Comparison of ENCODE assay signal across 8 cellular contexts in genomic region chr14:105020815-105021655, GRCh38. TPM values are rescaled to one million over a fixed set of nuclear protein-coding genes. Genes with fewer than 3 reads are reported as not detected.
A peak's percentile ranks its signal among the peaks of the same experiment; 100 is the strongest.
DNase-seq lines count a peak whose midpoint lies in the region; ATAC-seq and TF ChIP-seq lines count a peak whose summit lies in the region.

Gene CDCA4 (minus strand): TSS chr14:105021083. CDS start chr14:105011929, 9,154 bp downstream.

- H3K9me3 ChIP-seq in DOHH2 (ENCODE audit: control insufficient read depth, insufficient read depth, low read length) (no peaks in the 10 kb centered on the region), fibroblast of lung (ENCODE audit: control insufficient read depth, insufficient read depth, low read depth, low read length) (no peaks in the 10 kb centered on the region)

- peak within 1 kb of the TSS; percentile 95 for H3K4me2 ChIP-seq in DOHH2 (ENCODE audit: low read length)
- peak within 1 kb of the TSS; percentile 97 for H3K4me2 ChIP-seq in GM23338
- peak within 1 kb of the TSS; percentile 86 for H3K4me2 ChIP-seq in fibroblast of lung (ENCODE audit: extremely low read depth, insufficient read depth, low read length)

- peaks cover 24% of the 10 kb centered on the region for H3K27me3 Mint-ChIP-seq in GM23338 (ENCODE audit: insufficient read depth, low read depth, poor library complexity)
- no peaks in the 10 kb centered on the region for H3K27me3 Mint-ChIP-seq in natural killer cell (ENCODE audit: low read depth in 2 of 2)

- TF ChIP-seq CTCF in DOHH2 (IDR thresholded peaks at IDR 0.05; ENCODE audit: low read depth, low read length, poor library complexity, severe bottlenecking) (no peak), GM23338 (conservative IDR thresholded peaks at IDR 0.05; ENCODE audit: low read depth in 2 of 2) (no peak), fibroblast of lung (conservative IDR thresholded peaks at IDR 0.05 in 1 of 2, IDR thresholded peaks at IDR 0.05 in 1 of 2; ENCODE audit: low read depth in 1 of 2, low read length in 2 of 2) (no peak), natural killer cell (IDR thresholded peaks at IDR 0.05) (no peak)

- H3K4me1 ChIP-seq in DOHH2 (ENCODE audit: control insufficient read depth, low read length) (peaks cover 45% of the 10 kb centered on the region), GM23338 (ENCODE audit: insufficient read depth) (peaks cover 30% of the 10 kb centered on the region), fibroblast of lung (ENCODE audit: control insufficient read depth, extremely low read depth, insufficient read depth, low read length) (peaks cover 14% of the 10 kb centered on the region)

- peaks cover 34% of the 10 kb centered on the region for H4K20me1 ChIP-seq in DOHH2 (ENCODE audit: control insufficient read depth, insufficient read depth, low read depth, low read length)
- H4K20me1 ChIP-seq in GM23338 (replicated peaks; ENCODE audit: insufficient read depth) = peaks cover 43% of the 10 kb centered on the region
- H4K20me1 ChIP-seq in fibroblast of lung (ENCODE audit: control insufficient read depth, extremely low read depth, insufficient read depth, low read length) = no peaks in the 10 kb centered on the region

- H3K4me3 ChIP-seq in DOHH2 (ENCODE audit: low read length) (peak within 1 kb of the TSS; percentile 99), GM23338 (peak within 1 kb of the TSS; percentile 98), fibroblast of lung (replicated peaks in 1 of 4; ENCODE audit: control extremely low read depth in 1 of 4, insufficient read depth in 1 of 4, low read depth in 3 of 4, low read length in 4 of 4) (peak within 1 kb of the TSS; percentile 84 to 94 (median 86))

- DNase-seq in GM23338 (ENCODE audit: low spot score) (peak; percentile 98), Kasumi-1 (lab: John Stamatoyannopoulos, UW) (peak; percentile 96 to 97), RPMI8226 (peak; percentile 96), fibroblast of lung (ENCODE audit: low read depth in 2 of 2) (peak; percentile 90 to 95), natural killer cell (peak; percentile 98)
- peak; percentile 92 to 97 for DNase-seq in activated T-helper 1 cell treated with anti-CD3 and anti-CD28 coated beads, Interleukin-2, amount 50 U/mL, for 16 hours (ENCODE audit: low read depth in 1 of 2, low spot score in 1 of 2)
- DNase-seq in stimulated activated naive CD4-positive, alpha-beta T cell treated with Interleukin-2 at 50 U/mL for 16 hours (lab: John Stamatoyannopoulos, UW) = peak; percentile 99

- H3K27ac ChIP-seq in DOHH2 (ENCODE audit: low read depth, low read length) = peak within 1 kb of the TSS; percentile 71
- H3K27ac ChIP-seq in GM23338 (ENCODE audit: low read depth) = peak within 1 kb of the TSS; percentile 77; the same call in 1 of the 2 replicates
- H3K27ac ChIP-seq in fibroblast of lung (ENCODE audit: insufficient read depth, low read length) = peak within 1 kb of the TSS; percentile 78

- intact Hi-C loops in natural killer cell (cut with micrococcal nuclease) = loop anchor here (1.0 kb wide), 2 partner anchors 36 to 470 kb away; partner anchors contain the start of genes CLBA1 and TEDC1

- H3K9me2 ChIP-seq in DOHH2 (replicated peaks; ENCODE audit: control insufficient read depth, low read length) (no peaks in the 10 kb centered on the region), GM23338 (ENCODE audit: insufficient read depth) (no peaks in the 10 kb centered on the region)

- H3K4me3 Mint-ChIP-seq in GM23338 (peak within 1 kb of the TSS; percentile 96), natural killer cell (peak within 1 kb of the TSS; percentile 90)

- H3K9me3 Mint-ChIP-seq in GM23338 = no peaks in the 10 kb centered on the region
- no peaks in the 10 kb centered on the region for H3K9me3 Mint-ChIP-seq in natural killer cell

- H3K27ac Mint-ChIP-seq in GM23338 (peak within 1 kb of the TSS; percentile 91), natural killer cell (peak within 1 kb of the TSS; percentile 88 to 92)

- H3K79me2 ChIP-seq in DOHH2 (ENCODE audit: control insufficient read depth, low read length) (peaks cover 63% of the 10 kb centered on the region), GM23338 (replicated peaks; ENCODE audit: insufficient read depth) (peaks cover 61% of the 10 kb centered on the region), fibroblast of lung (ENCODE audit: control insufficient read depth, insufficient read depth, low read length) (peaks cover 51% of the 10 kb centered on the region)

- H3K36me3 ChIP-seq in DOHH2 (ENCODE audit: control insufficient read depth, low read length) (peaks cover 46% of the 10 kb centered on the region), GM23338 (ENCODE audit: insufficient read depth) (no peaks in the 10 kb centered on the region), fibroblast of lung (ENCODE audit: control insufficient read depth, insufficient read depth, low read length) (peaks cover 3% of the 10 kb centered on the region)

- peak within 1 kb of the TSS; percentile 87; the same call in 1 of the 2 replicates for H2AFZ ChIP-seq in GM23338
- H2AFZ ChIP-seq in fibroblast of lung (ENCODE audit: low read length) = peak within 1 kb of the TSS; percentile 65

- H3K9ac ChIP-seq in fibroblast of lung (ENCODE audit: insufficient read depth, low read length) = peak within 1 kb of the TSS; percentile 79

- ATAC-seq in GM23338 (peak; percentile 82), natural killer cell (peak; percentile 83 to 93 (median 84))

- peaks cover 25% of the 10 kb centered on the region for H3K36me3 Mint-ChIP-seq in GM23338 (ENCODE audit: low read depth)
- no peaks in the 10 kb centered on the region for H3K36me3 Mint-ChIP-seq in natural killer cell

- H3F3A ChIP-seq in DOHH2 (ENCODE audit: control insufficient read depth, insufficient read depth) (peaks cover 9% of the 10 kb centered on the region), GM23338 (replicated peaks; ENCODE audit: low read depth) (peaks cover 5% of the 10 kb centered on the region; the same call in 1 of the 2 replicates)

- H3K27me3 ChIP-seq in DOHH2 (ENCODE audit: control insufficient read depth, low read length) (no peaks in the 10 kb centered on the region), GM23338 (ENCODE audit: insufficient read depth) (no peaks in the 10 kb centered on the region), fibroblast of lung (ENCODE audit: control insufficient read depth, insufficient read depth, low read length) (no peaks in the 10 kb centered on the region)

- H3K4me1 Mint-ChIP-seq in GM23338 = peaks cover 54% of the 10 kb centered on the region
- H3K4me1 Mint-ChIP-seq in natural killer cell = peaks cover 35% of the 10 kb centered on the region in 2 donors

TF ChIP-seq in GM23338, 12 proteins besides CTCF, POLR2A, EP300 and RAD21:
- no peak for TF ChIP-seq ZNF331 (CRISPR knock-in tag; IDR thresholded peaks at IDR 0.05; ENCODE audit: low read depth)
- TF ChIP-seq JUNB (IDR thresholded peaks at IDR 0.05; ENCODE audit: unreplicated experiment) = no peak
- TF ChIP-seq EZH2phosphoT487 (IDR thresholded peaks at IDR 0.05; ENCODE audit: unreplicated experiment) = no peak
- TF ChIP-seq REST (IDR thresholded peaks at IDR 0.05; ENCODE audit: unreplicated experiment) = no peak
- peak; percentile 70 for TF ChIP-seq CREB1 (CRISPR knock-in tag; IDR thresholded peaks at IDR 0.05; ENCODE audit: low read depth)
- peak; percentile 65 for TF ChIP-seq POLR2AphosphoS5 (IDR thresholded peaks at IDR 0.05; ENCODE audit: low read depth)
- TF ChIP-seq ZNF114 (CRISPR knock-in tag; IDR thresholded peaks at IDR 0.05) = no peak

RNA-seq across cellular contexts. Expression of gene CDCA4, which starts in this region (rescaled TPM):
- 62.4 and 70.7 TPM in 2 replicates for total RNA-seq in GM23338 (2014; rRNA removed; shearing (Covaris generic))
- polyA plus RNA-seq in GM23338 (2016; fragmentation: Nextera tagmentation; extraction: Ambion mirVana) = 32.6 and 37.1 TPM in 2 replicates
- 7.9 and 8.0 TPM in 2 replicates for total RNA-seq in fibroblast of lung
- polyA plus RNA-seq in fibroblast of lung = 8.0 and 19.5 TPM in 2 replicates
- polyA plus RNA-seq in fibroblast of lung (2012) = 9.1 and 21.3 TPM in 2 replicates
- polyA minus RNA-seq in fibroblast of lung (ENCODE audit: low replicate concordance) = 8.1 and 23.3 TPM in 2 replicates
- total RNA-seq in natural killer cell = 10 to 100 TPM; 10.3 to 20.7 (median 16.6) TPM

Comparison
In these comparisons a context has a peak if more than half of its experiments do, and no peak if none do; other contexts are left out.
1. Peak in every context shown above with its lines: DNase-seq, ATAC-seq, H3K4me3 ChIP-seq and H3K27ac ChIP-seq.